Comparison of ENCODE assay signal across 1 cellular context in genomic region chr1:31699341-31699891, GRCh38.
A peak's percentile ranks its signal among the peaks of the same experiment; 100 is the strongest.
TF ChIP-seq lines count a peak whose summit lies in the region.

No MANE protein-coding gene starts in this region.

TF ChIP-seq in GM12878, 131 proteins besides CTCF, POLR2A, EP300 and RAD21 (continued from another document and continues in another):
- TF ChIP-seq ZNF687 (IDR thresholded peaks at IDR 0.05) (no peak), FOS (IDR thresholded peaks at IDR 0.05; ENCODE audit: borderline replicate concordance, extremely low read depth, insufficient read length) (no peak), CEBPB (IDR thresholded peaks at IDR 0.05; ENCODE audit: borderline replicate concordance in 1 of 2, low read depth in 2 of 2, low read length in 2 of 2) (no peak), CBFB (IDR thresholded peaks at IDR 0.05; ENCODE audit: low read depth) (no peak), SMAD1 (IDR thresholded peaks at IDR 0.05; ENCODE audit: low read depth, partially characterized antibody) (no peak), CUX1 (IDR thresholded peaks at IDR 0.05; ENCODE audit: insufficient replicate concordance, low read depth, low read length) (peak; percentile 21), BMI1 (IDR thresholded peaks at IDR 0.05; ENCODE audit: borderline replicate concordance) (no peak), PAX8 (IDR thresholded peaks at IDR 0.05) (peak; percentile 61; the same call in 1 of the 2 replicates), IRF4 (IDR thresholded peaks at IDR 0.05; ENCODE audit: low read depth, low read length) (0 out of 2 replicates have a peak, but pooled peaks have one; percentile 34), PKNOX1 (IDR thresholded peaks at IDR 0.05) (no peak), CHD2 (IDR thresholded peaks at IDR 0.05; ENCODE audit: borderline replicate concordance, low read depth, low read length) (no peak), ZNF384 (IDR thresholded peaks at IDR 0.05; ENCODE audit: borderline replicate concordance, low read depth, low read length) (no peak), CBX5 (IDR thresholded peaks at IDR 0.05; ENCODE audit: low read depth) (no peak), SIX5 (IDR thresholded peaks at IDR 0.05; ENCODE audit: low read depth, low read length, severe bottlenecking) (no peak), RB1 (IDR thresholded peaks at IDR 0.05; ENCODE audit: borderline replicate concordance) (no peak), SUZ12 (IDR thresholded peaks at IDR 0.05; ENCODE audit: unreplicated experiment) (no peak), MEF2A (IDR thresholded peaks at IDR 0.05; ENCODE audit: insufficient read depth, low read depth, low read length) (no peak), ZBED1 (IDR thresholded peaks at IDR 0.05; ENCODE audit: borderline replicate concordance) (no peak), MLLT1 (IDR thresholded peaks at IDR 0.05) (peak; percentile 46; the same call in 1 of the 2 replicates), EZH2 (IDR thresholded peaks at IDR 0.05; ENCODE audit: borderline replicate concordance, control insufficient read depth, low read depth, low read length) (no peak)
- TF ChIP-seq, protein P1, sequence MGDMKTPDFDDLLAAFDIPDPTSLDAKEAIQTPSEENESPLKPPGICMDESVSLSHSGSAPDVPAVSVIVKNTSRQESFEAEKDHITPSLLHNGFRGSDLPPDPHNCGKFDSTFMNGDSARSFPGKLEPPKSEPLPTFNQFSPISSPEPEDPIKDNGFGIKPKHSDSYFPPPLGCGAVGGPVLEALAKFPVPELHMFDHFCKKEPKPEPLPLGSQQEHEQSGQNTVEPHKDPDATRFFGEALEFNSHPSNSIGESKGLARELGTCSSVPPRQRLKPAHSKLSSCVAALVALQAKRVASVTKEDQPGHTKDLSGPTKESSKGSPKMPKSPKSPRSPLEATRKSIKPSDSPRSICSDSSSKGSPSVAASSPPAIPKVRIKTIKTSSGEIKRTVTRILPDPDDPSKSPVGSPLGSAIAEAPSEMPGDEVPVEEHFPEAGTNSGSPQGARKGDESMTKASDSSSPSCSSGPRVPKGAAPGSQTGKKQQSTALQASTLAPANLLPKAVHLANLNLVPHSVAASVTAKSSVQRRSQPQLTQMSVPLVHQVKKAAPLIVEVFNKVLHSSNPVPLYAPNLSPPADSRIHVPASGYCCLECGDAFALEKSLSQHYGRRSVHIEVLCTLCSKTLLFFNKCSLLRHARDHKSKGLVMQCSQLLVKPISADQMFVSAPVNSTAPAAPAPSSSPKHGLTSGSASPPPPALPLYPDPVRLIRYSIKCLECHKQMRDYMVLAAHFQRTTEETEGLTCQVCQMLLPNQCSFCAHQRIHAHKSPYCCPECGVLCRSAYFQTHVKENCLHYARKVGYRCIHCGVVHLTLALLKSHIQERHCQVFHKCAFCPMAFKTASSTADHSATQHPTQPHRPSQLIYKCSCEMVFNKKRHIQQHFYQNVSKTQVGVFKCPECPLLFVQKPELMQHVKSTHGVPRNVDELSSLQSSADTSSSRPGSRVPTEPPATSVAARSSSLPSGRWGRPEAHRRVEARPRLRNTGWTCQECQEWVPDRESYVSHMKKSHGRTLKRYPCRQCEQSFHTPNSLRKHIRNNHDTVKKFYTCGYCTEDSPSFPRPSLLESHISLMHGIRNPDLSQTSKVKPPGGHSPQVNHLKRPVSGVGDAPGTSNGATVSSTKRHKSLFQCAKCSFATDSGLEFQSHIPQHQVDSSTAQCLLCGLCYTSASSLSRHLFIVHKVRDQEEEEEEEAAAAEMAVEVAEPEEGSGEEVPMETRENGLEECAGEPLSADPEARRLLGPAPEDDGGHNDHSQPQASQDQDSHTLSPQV (IDR thresholded peaks at IDR 0.05): no peak
- TF ChIP-seq, protein P2, sequence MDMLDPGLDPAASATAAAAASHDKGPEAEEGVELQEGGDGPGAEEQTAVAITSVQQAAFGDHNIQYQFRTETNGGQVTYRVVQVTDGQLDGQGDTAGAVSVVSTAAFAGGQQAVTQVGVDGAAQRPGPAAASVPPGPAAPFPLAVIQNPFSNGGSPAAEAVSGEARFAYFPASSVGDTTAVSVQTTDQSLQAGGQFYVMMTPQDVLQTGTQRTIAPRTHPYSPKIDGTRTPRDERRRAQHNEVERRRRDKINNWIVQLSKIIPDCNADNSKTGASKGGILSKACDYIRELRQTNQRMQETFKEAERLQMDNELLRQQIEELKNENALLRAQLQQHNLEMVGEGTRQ (IDR thresholded peaks at IDR 0.05; ENCODE audit: borderline replicate concordance, low read depth, low read length): no peak; the same call in 1 of the 2 replicates
- TF ChIP-seq, protein P3, sequence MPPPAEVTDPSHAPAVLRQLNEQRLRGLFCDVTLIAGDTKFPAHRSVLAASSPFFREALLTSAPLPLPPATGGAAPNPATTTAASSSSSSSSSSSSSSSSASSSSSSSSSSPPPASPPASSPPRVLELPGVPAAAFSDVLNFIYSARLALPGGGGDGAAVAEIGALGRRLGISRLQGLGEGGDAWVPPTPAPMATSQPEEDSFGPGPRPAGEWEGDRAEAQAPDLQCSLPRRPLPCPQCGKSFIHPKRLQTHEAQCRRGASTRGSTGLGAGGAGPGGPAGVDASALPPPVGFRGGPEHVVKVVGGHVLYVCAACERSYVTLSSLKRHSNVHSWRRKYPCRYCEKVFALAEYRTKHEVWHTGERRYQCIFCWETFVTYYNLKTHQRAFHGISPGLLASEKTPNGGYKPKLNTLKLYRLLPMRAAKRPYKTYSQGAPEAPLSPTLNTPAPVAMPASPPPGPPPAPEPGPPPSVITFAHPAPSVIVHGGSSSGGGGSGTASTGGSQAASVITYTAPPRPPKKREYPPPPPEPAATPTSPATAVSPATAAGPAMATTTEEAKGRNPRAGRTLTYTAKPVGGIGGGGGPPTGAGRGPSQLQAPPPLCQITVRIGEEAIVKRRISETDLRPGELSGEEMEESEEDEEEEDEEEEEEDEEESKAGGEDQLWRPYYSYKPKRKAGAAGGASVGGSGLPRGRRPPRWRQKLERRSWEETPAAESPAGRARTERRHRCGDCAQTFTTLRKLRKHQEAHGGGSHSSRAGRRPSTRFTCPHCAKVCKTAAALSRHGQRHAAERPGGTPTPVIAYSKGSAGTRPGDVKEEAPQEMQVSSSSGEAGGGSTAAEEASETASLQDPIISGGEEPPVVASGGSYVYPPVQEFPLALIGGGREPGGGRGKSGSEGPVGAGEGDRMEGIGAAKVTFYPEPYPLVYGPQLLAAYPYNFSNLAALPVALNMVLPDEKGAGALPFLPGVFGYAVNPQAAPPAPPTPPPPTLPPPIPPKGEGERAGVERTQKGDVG (CRISPR knock-in tag; IDR thresholded peaks at IDR 0.05): no peak
- TF ChIP-seq, protein P4, sequence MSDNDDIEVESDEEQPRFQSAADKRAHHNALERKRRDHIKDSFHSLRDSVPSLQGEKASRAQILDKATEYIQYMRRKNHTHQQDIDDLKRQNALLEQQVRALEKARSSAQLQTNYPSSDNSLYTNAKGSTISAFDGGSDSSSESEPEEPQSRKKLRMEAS (IDR thresholded peaks at IDR 0.05; ENCODE audit: low read depth, low read length): no peak
- TF ChIP-seq, protein P5, sequence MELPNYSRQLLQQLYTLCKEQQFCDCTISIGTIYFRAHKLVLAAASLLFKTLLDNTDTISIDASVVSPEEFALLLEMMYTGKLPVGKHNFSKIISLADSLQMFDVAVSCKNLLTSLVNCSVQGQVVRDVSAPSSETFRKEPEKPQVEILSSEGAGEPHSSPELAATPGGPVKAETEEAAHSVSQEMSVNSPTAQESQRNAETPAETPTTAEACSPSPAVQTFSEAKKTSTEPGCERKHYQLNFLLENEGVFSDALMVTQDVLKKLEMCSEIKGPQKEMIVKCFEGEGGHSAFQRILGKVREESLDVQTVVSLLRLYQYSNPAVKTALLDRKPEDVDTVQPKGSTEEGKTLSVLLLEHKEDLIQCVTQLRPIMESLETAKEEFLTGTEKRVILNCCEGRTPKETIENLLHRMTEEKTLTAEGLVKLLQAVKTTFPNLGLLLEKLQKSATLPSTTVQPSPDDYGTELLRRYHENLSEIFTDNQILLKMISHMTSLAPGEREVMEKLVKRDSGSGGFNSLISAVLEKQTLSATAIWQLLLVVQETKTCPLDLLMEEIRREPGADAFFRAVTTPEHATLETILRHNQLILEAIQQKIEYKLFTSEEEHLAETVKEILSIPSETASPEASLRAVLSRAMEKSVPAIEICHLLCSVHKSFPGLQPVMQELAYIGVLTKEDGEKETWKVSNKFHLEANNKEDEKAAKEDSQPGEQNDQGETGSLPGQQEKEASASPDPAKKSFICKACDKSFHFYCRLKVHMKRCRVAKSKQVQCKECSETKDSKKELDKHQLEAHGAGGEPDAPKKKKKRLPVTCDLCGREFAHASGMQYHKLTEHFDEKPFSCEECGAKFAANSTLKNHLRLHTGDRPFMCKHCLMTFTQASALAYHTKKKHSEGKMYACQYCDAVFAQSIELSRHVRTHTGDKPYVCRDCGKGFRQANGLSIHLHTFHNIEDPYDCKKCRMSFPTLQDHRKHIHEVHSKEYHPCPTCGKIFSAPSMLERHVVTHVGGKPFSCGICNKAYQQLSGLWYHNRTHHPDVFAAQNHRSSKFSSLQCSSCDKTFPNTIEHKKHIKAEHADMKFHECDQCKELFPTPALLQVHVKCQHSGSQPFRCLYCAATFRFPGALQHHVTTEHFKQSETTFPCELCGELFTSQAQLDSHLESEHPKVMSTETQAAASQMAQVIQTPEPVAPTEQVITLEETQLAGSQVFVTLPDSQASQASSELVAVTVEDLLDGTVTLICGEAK (IDR thresholded peaks at IDR 0.05; ENCODE audit: borderline replicate concordance): no peak
